1 cellular context compared by ENCODE assay signal in genomic region chr4:48369248-48369647, GRCh38.
TF ChIP-seq lines count a peak whose summit lies in the region.

No MANE protein-coding gene starts in this region.

TF ChIP-seq in GM12878, 131 proteins besides CTCF, POLR2A, EP300 and RAD21:
- no peak for TF ChIP-seq TCF12 (IDR thresholded peaks at IDR 0.05; ENCODE audit: low read depth, low read length)
- no peak for TF ChIP-seq SRF (IDR thresholded peaks at IDR 0.05; ENCODE audit: low read depth in 2 of 2, low read length in 2 of 2)
- no peak for TF ChIP-seq ZNF24 (IDR thresholded peaks at IDR 0.05)
- no peak for TF ChIP-seq EGR1 (IDR thresholded peaks at IDR 0.05; ENCODE audit: borderline replicate concordance in 1 of 2, low read depth in 2 of 2, low read length in 2 of 2)
